Comparison of ENCODE assay signal across 23 cellular contexts in genomic region chr11:69677744-69678143, GRCh38. TPM values are rescaled to one million over a fixed set of nuclear protein-coding genes. Genes with fewer than 3 reads are reported as not detected.
"Had no signal": no experiment of that assay in that cellular context is flagged by ENCODE, and none has a peak within 500 bp of the region (broad histone marks: within the 10 kb centered on the region; RNA-seq: fewer than 3 reads in every experiment).

No MANE protein-coding gene starts in this region.

- H3K9me3 ChIP-seq: MG63 had no signal

- H3K4me3 ChIP-seq: MG63 had no signal

- H3K27me3 ChIP-seq: MG63 had no signal

- DNase-seq: Karpas-422, KG1, MG63, NCI-H1092, NCI-H1105 treated with DMSO at 0.1 percent for 48 hours, NCI-H1417 treated with DMSO at 0.1 percent for 48 hours, NCI-H146, NCI-H1694 treated with DMSO at 0.1 percent for 48 hours, NCI-H1930, NCI-H2081, NCI-H2107, NCI-H226, NCI-H446, NCI-H510A, NCI-H524 treated with DMSO at 0.1 percent for 48 hours, NCI-H69, NCI-H774, Right ventricle myocardium superior, RPMI8226, SIG-M5 had no signal

- FAIRE-seq: RCC 7860 had no signal

RNA-seq across cellular contexts. Expression of gene FGF19, which starts 26.1 kb away (rescaled TPM):
- total RNA-seq: HT1080; Right ventricle myocardium superior; T-helper 1 cell treated with Interleukin-12 subunit alpha and Interleukin-12 subunit beta and Interleukin-4 antibody, amounts not matched to agents 30 ng/mL and 1 ng/mL, for 36 hours had no signal
